In genomic region chr1:39385067-39385988, GRCh38 we compare ENCODE assay signal across 1 cellular context.
TF ChIP-seq lines count a peak whose summit lies in the region.

No MANE protein-coding gene starts in this region.

TF ChIP-seq in K562, 482 proteins besides CTCF, POLR2A, EP300 and RAD21 (continued from another document and continues in another):
- TF ChIP-seq E4F1 (CRISPR knock-in tag; IDR thresholded peaks at IDR 0.05; ENCODE audit: borderline replicate concordance) (no peak), ZNF644 (tag; IDR thresholded peaks at IDR 0.05; ENCODE audit: low read depth) (peak; percentile 75; the same call in 1 of the 2 replicates), SNIP1 (IDR thresholded peaks at IDR 0.05; ENCODE audit: low read depth) (no peak), IRF9 (tag; IDR thresholded peaks at IDR 0.05) (0 out of 2 replicates have a peak, but pooled peaks have one; percentile 7), HLTF (IDR thresholded peaks at IDR 0.05) (no peak), PPARD (CRISPR knock-in tag; IDR thresholded peaks at IDR 0.05) (no peak), RBM22 (IDR thresholded peaks at IDR 0.05; ENCODE audit: low read depth, low read length, poor library complexity, severe bottlenecking) (no peak), ZNF444 (CRISPR knock-in tag; IDR thresholded peaks at IDR 0.05) (no peak), OTX1 (CRISPR knock-in tag; IDR thresholded peaks at IDR 0.05) (no peak), DNMT1 (IDR thresholded peaks at IDR 0.05) (no peak), SNRNP70 (optimal IDR thresholded peaks at IDR 0.05; ENCODE audit: low read depth, low read length) (no peak), VEZF1 (CRISPR knock-in tag; IDR thresholded peaks at IDR 0.05) (no peak), ZNF23 (CRISPR knock-in tag; IDR thresholded peaks at IDR 0.05) (no peak), THRB (CRISPR knock-in tag; conservative IDR thresholded peaks at IDR 0.05) (no peak), EGR1 (conservative IDR thresholded peaks at IDR 0.05) (no peak), PHF21A (IDR thresholded peaks at IDR 0.05; ENCODE audit: borderline replicate concordance, low read depth) (no peak), CREB5 (CRISPR knock-in tag; IDR thresholded peaks at IDR 0.05) (no peak), SMARCE1 (IDR thresholded peaks at IDR 0.05) (no peak; the same call in 1 of the 2 replicates), NR3C1 (CRISPR knock-in tag; IDR thresholded peaks at IDR 0.05) (no peak), BACH1 (tag; IDR thresholded peaks at IDR 0.05) (no peak), NFATC3 (IDR thresholded peaks at IDR 0.05) (no peak), ZBTB26 (CRISPR knock-in tag; IDR thresholded peaks at IDR 0.05) (no peak), MCM5 (IDR thresholded peaks at IDR 0.05; ENCODE audit: low read depth) (no peak), IRF1 (CRISPR knock-in tag; IDR thresholded peaks at IDR 0.05; ENCODE audit: borderline replicate concordance) (no peak), RFX5 (IDR thresholded peaks at IDR 0.05; ENCODE audit: low read depth, low read length) (no peak), SMARCA5 (IDR thresholded peaks at IDR 0.05) (peak; percentile 50; the same call in 1 of the 2 replicates), RREB1 (CRISPR knock-in tag; IDR thresholded peaks at IDR 0.05) (no peak), NCOA2 (IDR thresholded peaks at IDR 0.05; ENCODE audit: partially characterized antibody in 2 of 2) (no peak), CHD4 (IDR thresholded peaks at IDR 0.05; ENCODE audit: insufficient read depth, insufficient replicate concordance, low read depth, low read length, poor library complexity, severe bottlenecking) (no peak), ZNF77 (CRISPR knock-in tag; IDR thresholded peaks at IDR 0.05) (no peak), SRF (CRISPR knock-in tag; IDR thresholded peaks at IDR 0.05) (no peak), FOSL1 (tag; conservative IDR thresholded peaks at IDR 0.05) (peak; percentile 32), ARID3B (CRISPR knock-in tag; IDR thresholded peaks at IDR 0.05; ENCODE audit: borderline replicate concordance) (no peak), PHF8 (IDR thresholded peaks at IDR 0.05; ENCODE audit: borderline replicate concordance, low read length) (no peak), NR2C1 (IDR thresholded peaks at IDR 0.05) (peak; percentile 14; the same call in 1 of the 2 replicates), NR2C1 (tag; IDR thresholded peaks at IDR 0.05) (peak; percentile 65), ZNF75A (CRISPR knock-in tag; IDR thresholded peaks at IDR 0.05) (no peak), KDM2B (CRISPR knock-in tag; IDR thresholded peaks at IDR 0.05) (no peak), GABPB1 (CRISPR knock-in tag; IDR thresholded peaks at IDR 0.05) (0 out of 2 replicates have a peak, but pooled peaks have one; percentile 11), ELK1 (CRISPR knock-in tag; IDR thresholded peaks at IDR 0.05) (no peak), ZNF12 (CRISPR knock-in tag; IDR thresholded peaks at IDR 0.05) (no peak), ZNF263 (CRISPR knock-in tag; IDR thresholded peaks at IDR 0.05; ENCODE audit: borderline replicate concordance) (no peak), SETDB1 (IDR thresholded peaks at IDR 0.05; ENCODE audit: low read length) (no peak), PTTG1 (tag; IDR thresholded peaks at IDR 0.05; ENCODE audit: low read depth) (peak; percentile 22; the same call in 1 of the 2 replicates), ZNF253 (CRISPR knock-in tag; conservative IDR thresholded peaks at IDR 0.05) (no peak), SMAD4 (CRISPR knock-in tag; conservative IDR thresholded peaks at IDR 0.05) (peak; percentile 83), NFIX (CRISPR knock-in tag; IDR thresholded peaks at IDR 0.05; ENCODE audit: low read depth) (no peak), ZNF41 (CRISPR knock-in tag; conservative IDR thresholded peaks at IDR 0.05) (0 out of 2 replicates have a peak, but pooled peaks have one; percentile 58), KAT2B (IDR thresholded peaks at IDR 0.05; ENCODE audit: low read depth, low read length) (no peak), ETV5 (CRISPR knock-in tag; IDR thresholded peaks at IDR 0.05; ENCODE audit: low read depth) (no peak; the same call in 1 of the 2 replicates)
